8 cellular contexts compared by ENCODE assay signal in genomic region chr9:133120343-133121199, GRCh38. TPM values are rescaled to one million over a fixed set of nuclear protein-coding genes. Genes with fewer than 3 reads are reported as not detected.
DNase-seq lines count a peak whose midpoint lies in the region; ATAC-seq and TF ChIP-seq lines count a peak whose summit lies in the region.

No MANE protein-coding gene starts in this region.

- TF ChIP-seq POLR2A in upper lobe of left lung (IDR thresholded peaks at IDR 0.05): peak in 2 of 4 donors; percentile 37 to 49

- H3K4me3 Mint-ChIP-seq in activated T-cell treated with anti-CD3 and anti-CD28 coated beads, Interleukin-2, amount 50 U/mL, for 4 hours: peak overlapping the region; percentile 76

- peaks cover 79% of the 10 kb centered on the region for H3K4me1 ChIP-seq in lower lobe of right lung
- peaks cover 76 to 88% (median 82%) of the 10 kb centered on the region in 4 donors for H3K4me1 ChIP-seq in upper lobe of left lung

- H3K4me3 ChIP-seq in brain microvascular endothelial cell (ENCODE audit: low read depth, low read length): peak overlapping the region; percentile 63
- H3K4me3 ChIP-seq in lower lobe of right lung: peak overlapping the region; percentile 85
- H3K4me3 ChIP-seq in upper lobe of left lung: peak overlapping the region; percentile 83 to 89 (median 86)

- no peaks in the 10 kb centered on the region for H3K27me3 Mint-ChIP-seq in activated T-cell treated with anti-CD3 and anti-CD28 coated beads, Interleukin-2, amount 50 U/mL, for 4 hours (ENCODE audit: low read depth)

- H3K27ac ChIP-seq in KOPT-K1 (ENCODE audit: low read depth, low read length, poor library complexity, severe bottlenecking): peak overlapping the region; percentile 38
- no peak overlapping the region for H3K27ac ChIP-seq in brain microvascular endothelial cell
- peak overlapping the region; percentile 89 for H3K27ac ChIP-seq in lower lobe of right lung
- H3K27ac ChIP-seq in upper lobe of left lung: peak overlapping the region; percentile 92 to 96 (median 94)

- in situ Hi-C loops in brain microvascular endothelial cell (cut with HindIII; ENCODE audit: low pct_ligation_motif_present, low sequenced_read_pairs): no loop called here

- no peak for TF ChIP-seq CTCF in brain microvascular endothelial cell (IDR thresholded peaks at IDR 0.05; ENCODE audit: low read depth, low read length, missing control alignments)
- no peak for TF ChIP-seq CTCF in lower lobe of right lung (IDR thresholded peaks at IDR 0.05)
- peak in 1 of 6 experiments; percentile 6 for TF ChIP-seq CTCF in upper lobe of left lung (IDR thresholded peaks at IDR 0.05)
- no peak for TF ChIP-seq CTCF in GM20000 (IDR thresholded peaks at IDR 0.05; ENCODE audit: extremely low read depth, missing control alignments)

- TF ChIP-seq EP300 in upper lobe of left lung (IDR thresholded peaks at IDR 0.05): no peak

- intact Hi-C loops in lower lobe of right lung (cut with DNase I): no loop called here

- 2 to 6% methylated on average over 8 to 12 of the region's 71 CpGs for WGBS in upper lobe of left lung, 2 donors

- H3K36me3 Mint-ChIP-seq in activated T-cell treated with anti-CD3 and anti-CD28 coated beads, Interleukin-2, amount 50 U/mL, for 4 hours (ENCODE audit: insufficient read depth): peaks cover 2% of the 10 kb centered on the region

- no peak for ATAC-seq in activated T-cell treated with anti-CD3 and anti-CD28 coated beads, Interleukin-2, amount 50 U/mL, for 4 hours
- ATAC-seq in lower lobe of right lung: peak; percentile 2
- no peak for ATAC-seq in upper lobe of left lung (ENCODE audit: low FRiP score in 2 of 2)

- H3K36me3 ChIP-seq in KOPT-K1 (ENCODE audit: insufficient read depth, low read length) (no peaks in the 10 kb centered on the region; the same call in 1 of the 2 replicates), brain microvascular endothelial cell (replicated peaks) (no peaks in the 10 kb centered on the region), lower lobe of right lung (no peaks in the 10 kb centered on the region), upper lobe of left lung (no peaks in the 10 kb centered on the region)

- H3K4me1 Mint-ChIP-seq in activated T-cell treated with anti-CD3 and anti-CD28 coated beads, Interleukin-2, amount 50 U/mL, for 4 hours (ENCODE audit: low read depth): peaks cover 70% of the 10 kb centered on the region

- H3K27me3 ChIP-seq in brain microvascular endothelial cell (replicated peaks) (no peaks in the 10 kb centered on the region), lower lobe of right lung (ENCODE audit: low read depth) (no peaks in the 10 kb centered on the region), upper lobe of left lung (no peaks in the 10 kb centered on the region)

- H3K9me3 ChIP-seq in KOPT-K1 (ENCODE audit: insufficient read depth, low read length, poor library complexity, severe bottlenecking) (no peaks in the 10 kb centered on the region), lower lobe of right lung (no peaks in the 10 kb centered on the region), upper lobe of left lung (no peaks in the 10 kb centered on the region)

- DNase-seq in activated T-cell treated with anti-CD3 and anti-CD28 coated beads, Interleukin-2, amount 50 U/mL, for 4 hours: no peak
- no peak for DNase-seq in activated T-cell treated with anti-CD3 and anti-CD28 coated beads, Interleukin-2, amount 50 U/mL, for 1 hour
- DNase-seq in brain microvascular endothelial cell (no peak), lower lobe of right lung (no peak), upper lobe of left lung (no peak), foreskin melanocyte (no peak), GM20000 (ENCODE audit: low spot score) (no peak)

- H3K9me3 Mint-ChIP-seq in activated T-cell treated with anti-CD3 and anti-CD28 coated beads, Interleukin-2, amount 50 U/mL, for 4 hours: no peaks in the 10 kb centered on the region

RNA-seq across cellular contexts. Expression of gene RALGDS, which starts 0.5 kb away (rescaled TPM):
- 10 to 100 TPM; 43.2 to 46.7 (median 45.2) TPM for total RNA-seq in activated T-cell treated with anti-CD3 and anti-CD28 coated beads, Interleukin-2, amount 50 U/mL, for 4 hours
- total RNA-seq in lower lobe of right lung: 71.1 TPM
- total RNA-seq in upper lobe of left lung: 100 to 1,000 TPM in 3 of 6 donors, 10 to 100 TPM in 3; 57.1 to 117 (median 88.9) TPM

RNA-seq across cellular contexts. Expression of gene GBGT1, which starts 43.1 kb away (rescaled TPM):
- total RNA-seq in activated T-cell treated with anti-CD3 and anti-CD28 coated beads, Interleukin-2, amount 50 U/mL, for 4 hours: 1 to 10 TPM; 3.0 to 3.3 (median 3.2) TPM
- total RNA-seq in lower lobe of right lung (38.5 TPM), upper lobe of left lung (10 to 100 TPM in 5 of 6 donors, 1 to 10 TPM in 1; 9.1 to 71.2 (median 36.0) TPM)

RNA-seq across cellular contexts. Expression of gene CEL, which starts 58.8 kb away (rescaled TPM):
- total RNA-seq in activated T-cell treated with anti-CD3 and anti-CD28 coated beads, Interleukin-2, amount 50 U/mL, for 4 hours: 1 to 10 TPM; 3.1 to 4.7 (median 3.9) TPM
- 1.4 TPM for total RNA-seq in lower lobe of right lung
- total RNA-seq in upper lobe of left lung: 1 to 10 TPM in 3 of 6 donors, under 1 TPM in 2, not detected in 1; 0.15 to 9.4 (median 1.1) TPM

Comparison
In these comparisons a context has a peak if more than half of its experiments do, and no peak if none do; other contexts are left out.
1. ATAC-seq: peak in lower lobe of right lung (2 of 2); none in activated T-cell treated with anti-CD3 and anti-CD28 coated beads, Interleukin-2, amount 50 U/mL, for 4 hours (0 of 2) and upper lobe of left lung (0 of 2).
2. Peak in every context shown above with its lines, with median percentiles within 50 percentile points of each other: H3K4me3 ChIP-seq.